ENCODE assay signal across 15 cellular contexts in genomic region chr13:114012141-114012540, GRCh38. TPM values are rescaled to one million over a fixed set of nuclear protein-coding genes. Genes with fewer than 3 reads are reported as not detected.
DNase-seq lines count a peak whose midpoint lies in the region; ATAC-seq and TF ChIP-seq lines count a peak whose summit lies in the region.
"Had no signal": no experiment of that assay in that cellular context is flagged by ENCODE, and none has a peak within 500 bp of the region (broad histone marks: within the 10 kb centered on the region; RNA-seq: fewer than 3 reads in every experiment).

No MANE protein-coding gene starts in this region.

- H3K14ac ChIP-seq in IMR-90 (replicated peaks; ENCODE audit: low read depth, low read length) (no peak overlapping the region), neuronal stem cell (ENCODE audit: low read length) (peak overlapping the region; percentile 12)

- no peaks in the 10 kb centered on the region for H3K27me3 ChIP-seq in right cardiac atrium (ENCODE audit: control insufficient read depth, insufficient read depth)
- H3K27me3 ChIP-seq in right atrium auricular region, result no peaks in the 10 kb centered on the region
- no peaks in the 10 kb centered on the region for H3K27me3 ChIP-seq in IMR-90 (ENCODE audit: control insufficient read depth, insufficient read depth, low read length)
- no peaks in the 10 kb centered on the region for H3K27me3 ChIP-seq in duodenal mucosa (ENCODE audit: control insufficient read depth in 1 of 2, insufficient read depth in 2 of 2, low read length in 2 of 2)
- no peaks in the 10 kb centered on the region for H3K27me3 ChIP-seq in neuronal stem cell (ENCODE audit: control insufficient read depth in 3 of 3, insufficient read depth in 3 of 3, low read depth in 1 of 3, low read length in 3 of 3)

- H2AK9ac ChIP-seq in IMR-90 (replicated peaks; ENCODE audit: low read depth, low read length, poor library complexity), result peak overlapping the region; percentile 28

- no peak overlapping the region for H4K5ac ChIP-seq in IMR-90 (ENCODE audit: low read depth, low read length)

- TF ChIP-seq RAD21 in IMR-90 (IDR thresholded peaks at IDR 0.05; ENCODE audit: low read length), result no peak

- peaks cover 22 to 57% of the 10 kb centered on the region in 2 experiments for H3K79me1 ChIP-seq in IMR-90 (ENCODE audit: low read depth in 1 of 2, low read length in 2 of 2)
- no peaks in the 10 kb centered on the region for H3K79me1 ChIP-seq in neuronal stem cell (ENCODE audit: low read depth, low read length)

- H3K27me3 Mint-ChIP-seq in osteocyte (ENCODE audit: unreplicated experiment), result no peaks in the 10 kb centered on the region
- H3K27me3 Mint-ChIP-seq: B cell; CD4-positive, alpha-beta T cell had no signal

- peak overlapping the region; percentile 33 for H2BK12ac ChIP-seq in neuronal stem cell (ENCODE audit: low read length)

- in situ Hi-C loops in IMR-90 (cut with MboI; ENCODE audit: low sequenced_read_pairs), result no loop called here

- H3K18ac ChIP-seq in IMR-90 (ENCODE audit: low read depth, low read length) (no peak overlapping the region), neuronal stem cell (ENCODE audit: low read length) (no peak overlapping the region)

- no peak for TF ChIP-seq POLR2A in IMR-90 (IDR thresholded peaks at IDR 0.05; ENCODE audit: low read depth, low read length)

- no peaks in the 10 kb centered on the region for H3K4me1 ChIP-seq in right cardiac atrium (ENCODE audit: control insufficient read depth, insufficient read depth, low read length)
- no peaks in the 10 kb centered on the region for H3K4me1 ChIP-seq in right atrium auricular region
- no peaks in the 10 kb centered on the region for H3K4me1 ChIP-seq in IMR-90 (ENCODE audit: control insufficient read depth, insufficient read depth, low read length)
- H3K4me1 ChIP-seq in duodenal mucosa (ENCODE audit: control insufficient read depth in 1 of 2, insufficient read depth in 2 of 2, low read length in 2 of 2), result peaks cover 0 to 6% of the 10 kb centered on the region in 2 donors
- peaks cover 0 to 2% of the 10 kb centered on the region in 2 donors for H3K4me1 ChIP-seq in neuronal stem cell (ENCODE audit: control insufficient read depth in 2 of 2, insufficient read depth in 1 of 2, low read depth in 1 of 2, low read length in 2 of 2)

- H2BK120ac ChIP-seq in IMR-90 (ENCODE audit: low read depth, low read length) (no peak overlapping the region), neuronal stem cell (ENCODE audit: low read depth, low read length) (no peak overlapping the region)

- peaks cover 22% of the 10 kb centered on the region for H3K36me3 Mint-ChIP-seq in osteocyte (ENCODE audit: unreplicated experiment)

- intact Hi-C loops in right cardiac atrium (cut with DNase I) (no loop called here), IMR-90 (cut with micrococcal nuclease) (no loop called here)

- peaks cover 5% of the 10 kb centered on the region for H3K9me1 ChIP-seq in IMR-90 (ENCODE audit: insufficient read depth, low read length)

- H3K36me3 ChIP-seq in right atrium auricular region (peaks cover 43% of the 10 kb centered on the region), IMR-90 (ENCODE audit: control insufficient read depth, insufficient read depth, low read length) (peaks cover 72% of the 10 kb centered on the region), duodenal mucosa (ENCODE audit: control insufficient read depth in 1 of 2, insufficient read depth in 2 of 2, low read length in 2 of 2) (peaks cover 0 to 33% of the 10 kb centered on the region in 2 donors), neuronal stem cell (replicated peaks in 1 of 2; ENCODE audit: control insufficient read depth in 2 of 2, insufficient read depth in 2 of 2, low read length in 2 of 2) (peaks cover 6 to 76% of the 10 kb centered on the region in 2 donors)

- no peak overlapping the region for H3K56ac ChIP-seq in IMR-90 (ENCODE audit: extremely low read depth, insufficient read depth, low read length)

- H3K9me3 ChIP-seq in right cardiac atrium (ENCODE audit: control insufficient read depth, low read length) (no peaks in the 10 kb centered on the region), right atrium auricular region (no peaks in the 10 kb centered on the region), IMR-90 (ENCODE audit: control insufficient read depth, insufficient read depth, low read length) (no peaks in the 10 kb centered on the region), duodenal mucosa (ENCODE audit: control insufficient read depth in 1 of 2, low read length in 2 of 2) (no peaks in the 10 kb centered on the region), neuronal stem cell (replicated peaks in 1 of 2; ENCODE audit: control insufficient read depth in 2 of 2, insufficient read depth in 1 of 2, low read depth in 1 of 2, low read length in 2 of 2) (peaks cover 0 to 2% of the 10 kb centered on the region in 2 donors)

- H4K20me1 ChIP-seq in IMR-90 (ENCODE audit: insufficient read depth, low read length), result peaks cover 12% of the 10 kb centered on the region

- H4K91ac ChIP-seq in IMR-90 (ENCODE audit: insufficient read depth, low read depth, low read length), result no peak overlapping the region
- H4K91ac ChIP-seq in neuronal stem cell (ENCODE audit: low read depth, low read length, poor library complexity), result no peak overlapping the region

- H2AFZ ChIP-seq in IMR-90 (replicated peaks; ENCODE audit: low read length, poor library complexity) (peak overlapping the region; percentile 8), neuronal stem cell (ENCODE audit: low read length) (no peak overlapping the region)

- DNase-seq in right cardiac atrium, result peak in 2 of 3 donors; percentile 25 to 31
- DNase-seq in right atrium auricular region (ENCODE audit: low spot score), result no peak
- DNase-seq in IMR-90, result no peak
- no peak for DNase-seq in neuronal stem cell (ENCODE audit: low spot score)
- DNase-seq in osteocyte (ENCODE audit: extremely low spot score, unreplicated experiment), result no peak
- no peak for DNase-seq in stimulated activated CD8-positive, alpha-beta memory T cell treated with anti-CD3 and anti-CD28 coated beads, Interleukin-4, amount 100 ng/mL, for 48 hours
- DNase-seq: C1 segment of cervical spinal cord; Calu3; CD4-positive, alpha-beta T cell; DMS 273 treated with DMSO at 0.1 percent for 48 hours had no signal

- H3K4ac ChIP-seq in IMR-90 (ENCODE audit: low read depth, low read length) (no peak overlapping the region), neuronal stem cell (ENCODE audit: low read length) (no peak overlapping the region)

- TF ChIP-seq CTCF in right atrium auricular region (IDR thresholded peaks at IDR 0.05) (no peak), IMR-90 (conservative IDR thresholded peaks at IDR 0.05; ENCODE audit: low read depth, low read length) (no peak), osteocyte (IDR thresholded peaks at IDR 0.05) (no peak)

- H4K8ac ChIP-seq in IMR-90 (ENCODE audit: low read depth in 2 of 2, low read length in 2 of 2) (peak overlapping the region in 1 of 2 experiments; percentile 16; a peak in 1 of 4 replicates), neuronal stem cell (ENCODE audit: low read depth, low read length) (no peak overlapping the region)

- H3K4me2 ChIP-seq in IMR-90 (ENCODE audit: low read depth, low read length) (no peak overlapping the region), neuronal stem cell (ENCODE audit: insufficient read depth, low read length, poor library complexity, severe bottlenecking) (no peak overlapping the region)

- dilution Hi-C loops in IMR-90 (cut with HindIII; ENCODE audit: low sequenced_read_pairs, unreplicated experiment), result no loop called here

- no peaks in the 10 kb centered on the region for H3K9me3 Mint-ChIP-seq in osteocyte (ENCODE audit: unreplicated experiment)
- H3K9me3 Mint-ChIP-seq: CD4-positive, alpha-beta T cell had no signal

- H2BK15ac ChIP-seq in IMR-90 (ENCODE audit: low read depth, low read length) (no peak overlapping the region), neuronal stem cell (ENCODE audit: low read length) (no peak overlapping the region)

- H2AK5ac ChIP-seq in IMR-90 (ENCODE audit: low read depth, low read length), result peak overlapping the region; percentile 50; the same call in 1 of the 2 replicates
- no peak overlapping the region for H2AK5ac ChIP-seq in neuronal stem cell (ENCODE audit: low read depth, low read length)

- H2BK5ac ChIP-seq in IMR-90 (ENCODE audit: low read depth, low read length, poor library complexity, severe bottlenecking) (peak overlapping the region; percentile 53), neuronal stem cell (ENCODE audit: low read length) (no peak overlapping the region)

- H3K27ac ChIP-seq in right cardiac atrium (ENCODE audit: low read length) (no peak overlapping the region), right atrium auricular region (no peak overlapping the region), IMR-90 (ENCODE audit: insufficient read depth, low read length) (no peak overlapping the region), duodenal mucosa (ENCODE audit: low read depth, low read length) (peak overlapping the region; percentile 10), neuronal stem cell (replicated peaks; ENCODE audit: low read length) (no peak overlapping the region)

- no TSS peak for BruUV-seq in IMR-90 (replicated peaks; lab: Mats Ljungman, UMichigan)

- H3K27ac Mint-ChIP-seq in osteocyte (ENCODE audit: unreplicated experiment), result no peak overlapping the region
- H3K27ac Mint-ChIP-seq: CD4-positive, alpha-beta T cell had no signal

- WGBS in right cardiac atrium, result 94% methylated on average over 17 of the region's 17 CpGs
- WGBS in IMR-90 (ENCODE audit: extremely low coverage in 2 of 2, insufficient read length in 1 of 2), 2 experiments, result 93 to 100% methylated on average over 7 to 14 of the region's 17 CpGs
- WGBS in neuronal stem cell (ENCODE audit: extremely low coverage in 2 of 2, insufficient read length in 2 of 2, insufficient replicate concordance in 1 of 2), 2 donors, result 100% methylated on average over 3 to 7 of the region's 17 CpGs

- peaks cover 1% of the 10 kb centered on the region for H3K4me1 Mint-ChIP-seq in osteocyte (ENCODE audit: unreplicated experiment)
- H3K4me1 Mint-ChIP-seq: B cell had no signal

- no peak overlapping the region for H3K4me3 Mint-ChIP-seq in osteocyte (ENCODE audit: unreplicated experiment)
- H3K4me3 Mint-ChIP-seq: B cell; CD4-positive, alpha-beta T cell had no signal

- ATAC-seq in right cardiac atrium, result no peak
- peak; percentile 22; the same call in 1 of the 2 replicates for ATAC-seq in IMR-90 (ENCODE audit: low read depth)
- ATAC-seq in HG03378 (IDR thresholded peaks at IDR 0.05; ENCODE audit: unreplicated experiment), result no peak
- ATAC-seq: HCT116 had no signal

- no peak overlapping the region for H3K9ac ChIP-seq in IMR-90 (ENCODE audit: low read depth, low read length)
- H3K9ac ChIP-seq in duodenal mucosa (ENCODE audit: low read depth in 1 of 2, low read length in 2 of 2), result no peak overlapping the region
- peak overlapping the region; percentile 21 for H3K9ac ChIP-seq in neuronal stem cell (ENCODE audit: low read depth, low read length, poor library complexity)

- POLR2A ChIA-PET in IMR-90 (lab: Charles Lee; ENCODE audit: unreplicated experiment), result no interaction called here

- no peak overlapping the region for H3K23ac ChIP-seq in IMR-90 (ENCODE audit: low read depth, low read length)
- no peak overlapping the region for H3K23ac ChIP-seq in neuronal stem cell (ENCODE audit: low read depth, low read length, poor library complexity)

- no peak overlapping the region for H2BK20ac ChIP-seq in IMR-90 (ENCODE audit: low read depth, low read length)

- CTCF ChIA-PET in IMR-90 (lab: Yijun Ruan, JAX), result no interaction called here

- no peak overlapping the region for H3K4me3 ChIP-seq in right cardiac atrium (ENCODE audit: low read length)
- H3K4me3 ChIP-seq in right atrium auricular region, result no peak overlapping the region
- no peak overlapping the region for H3K4me3 ChIP-seq in IMR-90 (ENCODE audit: insufficient read depth, low read depth, low read length)
- H3K4me3 ChIP-seq in duodenal mucosa (ENCODE audit: low read depth in 1 of 2, low read length in 2 of 2), result no peak overlapping the region
- peak overlapping the region in 1 of 2 donors; percentile 49 for H3K4me3 ChIP-seq in neuronal stem cell (ENCODE audit: low read length in 2 of 2)

RNA-seq across cellular contexts. Expression of gene C13orf46, which starts 38.3 kb away (rescaled TPM):
- total RNA-seq in right cardiac atrium, result under 1 TPM; 0.21 to 0.76 (median 0.38) TPM
- polyA plus RNA-seq in right cardiac atrium, result 0.20 TPM
- total RNA-seq in right atrium auricular region, result 1 to 10 TPM in 1 of 2 donors, under 1 TPM in 1; 0.59 to 2.7 TPM
- under 0.01 TPM in 2 replicates for total RNA-seq in IMR-90 (2012; rRNA removed)
- polyA plus RNA-seq in IMR-90 (2012; rRNA removed), result 2.1 and 2.5 TPM in 2 replicates
- polyA plus RNA-seq in IMR-90 (2012; cell fraction: cytosol; rRNA removed), result 1.7 and 1.8 TPM in 2 replicates
- polyA plus RNA-seq in IMR-90 (2012; cell fraction: nucleus; rRNA removed; ENCODE audit: low replicate concordance), result 8.9 and 10.0 TPM in 2 replicates
- polyA plus RNA-seq in neuronal stem cell (2013, experiment 1 of 2), result 0.03 TPM
- 0.04 TPM for polyA plus RNA-seq in neuronal stem cell (2013, experiment 2 of 2)
- total RNA-seq in osteocyte, result 2.4 and 2.9 TPM in 2 replicates
- total RNA-seq: Daoy had no signal

Comparison
In these comparisons a context has a peak if more than half of its experiments do, and no peak if none do; other contexts are left out.
1. DNase-seq: peak in right cardiac atrium (2 of 3); none in right atrium auricular region (single experiment), IMR-90 (single experiment), neuronal stem cell (single experiment), osteocyte (single experiment) and stimulated activated CD8-positive, alpha-beta memory T cell treated with anti-CD3 and anti-CD28 coated beads, Interleukin-4, amount 100 ng/mL, for 48 hours (single experiment).